Comparison of ENCODE assay signal across 10 cellular contexts in genomic region chr20:1491281-1491840, GRCh38. TPM values are rescaled to one million over a fixed set of nuclear protein-coding genes. Genes with fewer than 3 reads are reported as not detected.
DNase-seq lines count a peak whose midpoint lies in the region; ATAC-seq and TF ChIP-seq lines count a peak whose summit lies in the region.
"Had no signal": no experiment of that assay in that cellular context is flagged by ENCODE, and none has a peak within 500 bp of the region (broad histone marks: within the 10 kb centered on the region; RNA-seq: fewer than 3 reads in every experiment).

Gene SIRPB2, minus strand, starts transcription at chr20:1491420. Its CDS starts 61 bp downstream, at chr20:1491359.

- peaks cover 47% of the 10 kb centered on the region for H3K4me1 ChIP-seq in PC-9 (replicated peaks; ENCODE audit: insufficient read depth)
- H3K4me1 ChIP-seq in esophagus muscularis mucosa: peaks cover 0 to 10% (median 0%) of the 10 kb centered on the region in 4 donors
- H3K4me1 ChIP-seq in mucosa of rectum (ENCODE audit: control insufficient read depth in 2 of 2, insufficient read depth in 2 of 2, low read length in 2 of 2): no peaks in the 10 kb centered on the region
- no peaks in the 10 kb centered on the region for H3K4me1 ChIP-seq in aorta (ENCODE audit: control insufficient read depth in 1 of 2, insufficient read depth in 2 of 2, low read length in 2 of 2)

- no peak for TF ChIP-seq POLR2A in esophagus muscularis mucosa (IDR thresholded peaks at IDR 0.05; ENCODE audit: low read depth)

- H3K9me3 ChIP-seq in PC-9 (ENCODE audit: insufficient read depth, low read depth) (peaks cover 11% of the 10 kb centered on the region), esophagus muscularis mucosa (no peaks in the 10 kb centered on the region), mucosa of rectum (ENCODE audit: control insufficient read depth in 2 of 2, low read length in 2 of 2) (no peaks in the 10 kb centered on the region), aorta (ENCODE audit: control insufficient read depth, low read length) (no peaks in the 10 kb centered on the region)

- no peaks in the 10 kb centered on the region for H3K79me2 ChIP-seq in PC-9 (ENCODE audit: low read depth)

- H4K20me1 ChIP-seq in PC-9 (ENCODE audit: insufficient read depth): no peaks in the 10 kb centered on the region

- CTCF ChIA-PET in PC-9 (lab: Charles Lee): no interaction called here
- CTCF ChIA-PET in activated CD4-positive, alpha-beta memory T cell treated with anti-CD3 and anti-CD28 coated beads, Interleukin-2, amount 10 ng/mL, durations not matched to agents 7 days and 5 days (lab: Charles Lee): no interaction called here

- no peak within 1 kb of the TSS for H3K27ac Mint-ChIP-seq in activated CD4-positive, alpha-beta memory T cell treated with anti-CD3 and anti-CD28 coated beads, Interleukin-2, amount 10 ng/mL, durations not matched to agents 7 days and 5 days
- H3K27ac Mint-ChIP-seq: progenitor cell of endocrine pancreas had no signal

- no peaks in the 10 kb centered on the region for H3K9me2 ChIP-seq in PC-9 (ENCODE audit: insufficient read depth)

- no peaks in the 10 kb centered on the region for H3K9me3 Mint-ChIP-seq in activated CD4-positive, alpha-beta memory T cell treated with anti-CD3 and anti-CD28 coated beads, Interleukin-2, amount 10 ng/mL, durations not matched to agents 7 days and 5 days

- H3K9ac ChIP-seq in mucosa of rectum (ENCODE audit: low read depth in 1 of 2, low read length in 2 of 2): peak within 1 kb of the TSS in 1 of 2 donors; percentile 12

- H3K27me3 ChIP-seq in PC-9 (ENCODE audit: insufficient read depth, low read depth) (no peaks in the 10 kb centered on the region), esophagus muscularis mucosa (peaks cover 0 to 8% (median 0%) of the 10 kb centered on the region in 4 donors), mucosa of rectum (ENCODE audit: control insufficient read depth in 2 of 2, insufficient read depth in 2 of 2, low read length in 2 of 2) (no peaks in the 10 kb centered on the region), aorta (ENCODE audit: control insufficient read depth in 1 of 2, insufficient read depth in 2 of 2, low read length in 1 of 2) (peaks cover 0 to 2% of the 10 kb centered on the region in 2 donors)

- peak; percentile 68 for ATAC-seq in aorta (ENCODE audit: low FRiP score)
- ATAC-seq in HG03045 (IDR thresholded peaks at IDR 0.05; ENCODE audit: unreplicated experiment): no peak

- intact Hi-C loops in PC-9 (cut with micrococcal nuclease; ENCODE audit: unreplicated experiment): no loop called here
- intact Hi-C loops in esophagus muscularis mucosa (cut with DNase I): no loop called here
- intact Hi-C loops in aorta (cut with DNase I): no loop called here

- peak within 1 kb of the TSS; percentile 78 for H3K4me2 ChIP-seq in PC-9

- POLR2A ChIA-PET in PC-9 (lab: Charles Lee; ENCODE audit: unreplicated experiment): no interaction called here
- POLR2A ChIA-PET in activated CD4-positive, alpha-beta memory T cell treated with anti-CD3 and anti-CD28 coated beads, Interleukin-2, amount 10 ng/mL, durations not matched to agents 7 days and 5 days (lab: Charles Lee): no interaction called here

- H3K4me3 Mint-ChIP-seq in activated CD4-positive, alpha-beta memory T cell treated with anti-CD3 and anti-CD28 coated beads, Interleukin-2, amount 10 ng/mL, durations not matched to agents 7 days and 5 days: no peak within 1 kb of the TSS

- H3K4me1 Mint-ChIP-seq in activated CD4-positive, alpha-beta memory T cell treated with anti-CD3 and anti-CD28 coated beads, Interleukin-2, amount 10 ng/mL, durations not matched to agents 7 days and 5 days: no peaks in the 10 kb centered on the region

- 70% methylated on average over 11 of the region's 11 CpGs for WGBS in esophagus muscularis mucosa
- WGBS in aorta, 2 donors: 64 to 72% methylated on average over 11 of the region's 11 CpGs

- H3K4me3 ChIP-seq in PC-9 (no peak within 1 kb of the TSS), esophagus muscularis mucosa (peak within 1 kb of the TSS; percentile 24 to 44 (median 32)), mucosa of rectum (ENCODE audit: low read length in 2 of 2) (peak within 1 kb of the TSS; percentile 11 to 48), aorta (ENCODE audit: low read length in 2 of 2) (no peak within 1 kb of the TSS)

- peaks cover 58% of the 10 kb centered on the region for H3F3A ChIP-seq in PC-9 (ENCODE audit: insufficient read depth, low read depth)

- TF ChIP-seq CTCF in PC-9 (conservative IDR thresholded peaks at IDR 0.05) (no peak), esophagus muscularis mucosa (IDR thresholded peaks at IDR 0.05) (no peak)

- no TSS peak for BruUV-seq in PC-9 (replicated peaks; lab: Mats Ljungman, UMichigan)

- H3K27ac ChIP-seq in PC-9 (peak within 1 kb of the TSS; percentile 97), esophagus muscularis mucosa (replicated peaks in 1 of 4) (peak within 1 kb of the TSS in 3 of 4 donors; percentile 58 to 65 (median 63)), mucosa of rectum (ENCODE audit: low read depth in 2 of 2, low read length in 2 of 2) (peak within 1 kb of the TSS; percentile 44 to 71), aorta (ENCODE audit: low read depth in 1 of 2, low read length in 2 of 2) (no peak within 1 kb of the TSS)

- no peak for TF ChIP-seq EP300 in esophagus muscularis mucosa (IDR thresholded peaks at IDR 0.05)

- H3K27me3 Mint-ChIP-seq in activated CD4-positive, alpha-beta memory T cell treated with anti-CD3 and anti-CD28 coated beads, Interleukin-2, amount 10 ng/mL, durations not matched to agents 7 days and 5 days: peaks cover 54% of the 10 kb centered on the region

- H2AFZ ChIP-seq in PC-9: peak within 1 kb of the TSS; percentile 57; the same call in 1 of the 2 replicates

- H3K36me3 Mint-ChIP-seq in activated CD4-positive, alpha-beta memory T cell treated with anti-CD3 and anti-CD28 coated beads, Interleukin-2, amount 10 ng/mL, durations not matched to agents 7 days and 5 days (ENCODE audit: low read depth): no peaks in the 10 kb centered on the region

- H3K36me3 ChIP-seq in PC-9 (ENCODE audit: low read depth) (no peaks in the 10 kb centered on the region), esophagus muscularis mucosa (no peaks in the 10 kb centered on the region), mucosa of rectum (ENCODE audit: control insufficient read depth in 2 of 2, insufficient read depth in 2 of 2, low read length in 2 of 2) (no peaks in the 10 kb centered on the region), aorta (ENCODE audit: control insufficient read depth in 1 of 2, insufficient read depth in 2 of 2, low read length in 1 of 2) (no peaks in the 10 kb centered on the region)

- DNase-seq in PC-9 (no peak), esophagus muscularis mucosa (ENCODE audit: extremely low spot score) (peak; percentile 93), aorta (peak in 1 of 2 donors; percentile 78)
- no peak for DNase-seq in stimulated activated CD4-positive, alpha-beta T cell treated with anti-CD3 and anti-CD28 coated beads, Interleukin-4, amount 100 ng/mL, for 4 hours
- no peak for DNase-seq in activated CD4-positive, alpha-beta memory T cell treated with anti-CD3 and anti-CD28 coated beads, Interleukin-2, amount 10 ng/mL, durations not matched to agents 7 days and 5 days
- DNase-seq: cerebellar nuclear complex, DND-41 had no signal

RNA-seq across cellular contexts. Expression of gene SIRPB2, which starts in this region (rescaled TPM):
- total RNA-seq in PC-9 (2021) (4.5 and 7.1 TPM in 2 replicates), esophagus muscularis mucosa (1 to 10 TPM; 4.7 to 8.1 (median 6.2) TPM), aorta (10 to 100 TPM; 12.9 to 27.3 TPM)
- 1 to 10 TPM in 1 of 2 donors, under 1 TPM in 1; 1.00 to 4.1 TPM for polyA plus RNA-seq in aorta
- total RNA-seq in activated CD4-positive, alpha-beta memory T cell treated with anti-CD3 and anti-CD28 coated beads, Interleukin-2, amount 10 ng/mL, durations not matched to agents 7 days and 5 days: not detected
- total RNA-seq: progenitor cell of endocrine pancreas had no signal

Comparison
In these comparisons a context has a peak if more than half of its experiments do, and no peak if none do; other contexts are left out.
1. H3K27ac ChIP-seq: peak in PC-9 (single experiment), esophagus muscularis mucosa (3 of 4) and mucosa of rectum (2 of 2); none in aorta (0 of 2).
2. H3K4me3 ChIP-seq: peak in esophagus muscularis mucosa (4 of 4) and mucosa of rectum (2 of 2); none in PC-9 (single experiment) and aorta (0 of 2).